ENCODE assay signal across 1 cellular context in the genomic region with DNA sequence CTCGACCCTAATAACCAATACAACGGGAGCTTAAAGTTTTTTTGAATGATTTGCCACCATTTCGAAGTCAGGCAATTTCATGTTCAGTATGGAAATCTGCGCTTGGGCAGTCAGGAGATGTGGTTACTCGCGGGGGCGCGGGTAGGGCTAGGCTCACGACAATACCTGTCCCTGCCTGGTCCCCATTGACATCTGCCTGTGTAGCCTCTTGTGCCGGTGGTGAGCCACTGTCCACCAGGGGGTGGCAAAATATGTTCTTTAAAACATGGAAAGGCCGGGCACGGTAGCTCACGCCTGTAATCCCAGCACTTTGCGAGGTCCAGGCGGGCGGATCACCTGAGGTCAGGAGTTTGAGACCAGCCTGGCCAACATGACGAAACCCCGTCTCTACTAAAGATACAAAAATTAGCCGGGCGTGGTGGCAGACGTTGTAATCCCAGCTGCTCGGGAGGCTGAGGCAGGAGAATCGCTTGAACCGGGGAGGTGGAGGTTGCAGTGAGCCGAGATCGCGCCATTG.
TF ChIP-seq lines count a peak whose summit lies in the region.

No MANE protein-coding gene starts in this region.

TF ChIP-seq in HepG2, 621 proteins besides CTCF, POLR2A, EP300 and RAD21:
- TF ChIP-seq SAP130 (CRISPR knock-in tag; IDR thresholded peaks at IDR 0.05; ENCODE audit: low read depth), result peak; percentile 33; the same call in 1 of the 2 replicates
